1 cellular context compared by ENCODE assay signal in the genomic region with DNA sequence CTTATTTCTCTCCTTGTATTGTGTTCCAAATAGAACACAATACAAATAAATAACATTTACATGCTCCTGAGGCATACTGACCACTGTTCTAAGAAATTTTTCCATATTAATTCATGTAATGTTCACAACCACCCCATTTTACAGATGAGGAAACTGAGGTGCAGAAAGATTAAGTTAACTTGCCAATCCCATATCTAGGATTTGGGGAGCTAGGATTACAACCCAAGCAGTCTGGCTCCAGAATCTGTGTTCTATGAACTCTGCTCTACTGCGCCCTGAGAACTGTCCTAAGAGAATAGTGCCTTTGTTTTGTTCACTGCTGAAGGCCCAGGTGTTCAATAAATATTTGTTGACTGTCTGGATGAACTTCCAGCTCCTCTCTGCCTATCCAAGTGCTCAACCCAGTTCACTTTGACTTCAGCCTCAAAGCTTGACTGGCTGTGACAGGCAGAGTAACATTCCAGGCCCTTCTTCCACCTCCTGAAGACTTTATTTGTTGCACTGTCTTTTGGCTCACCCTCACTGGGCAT.
TF ChIP-seq lines count a peak whose summit lies in the region.

No MANE protein-coding gene starts in this region.

TF ChIP-seq in HepG2, 621 proteins besides CTCF, POLR2A, EP300 and RAD21 (continued from another document and continues in another):
- TF ChIP-seq, protein P1, sequence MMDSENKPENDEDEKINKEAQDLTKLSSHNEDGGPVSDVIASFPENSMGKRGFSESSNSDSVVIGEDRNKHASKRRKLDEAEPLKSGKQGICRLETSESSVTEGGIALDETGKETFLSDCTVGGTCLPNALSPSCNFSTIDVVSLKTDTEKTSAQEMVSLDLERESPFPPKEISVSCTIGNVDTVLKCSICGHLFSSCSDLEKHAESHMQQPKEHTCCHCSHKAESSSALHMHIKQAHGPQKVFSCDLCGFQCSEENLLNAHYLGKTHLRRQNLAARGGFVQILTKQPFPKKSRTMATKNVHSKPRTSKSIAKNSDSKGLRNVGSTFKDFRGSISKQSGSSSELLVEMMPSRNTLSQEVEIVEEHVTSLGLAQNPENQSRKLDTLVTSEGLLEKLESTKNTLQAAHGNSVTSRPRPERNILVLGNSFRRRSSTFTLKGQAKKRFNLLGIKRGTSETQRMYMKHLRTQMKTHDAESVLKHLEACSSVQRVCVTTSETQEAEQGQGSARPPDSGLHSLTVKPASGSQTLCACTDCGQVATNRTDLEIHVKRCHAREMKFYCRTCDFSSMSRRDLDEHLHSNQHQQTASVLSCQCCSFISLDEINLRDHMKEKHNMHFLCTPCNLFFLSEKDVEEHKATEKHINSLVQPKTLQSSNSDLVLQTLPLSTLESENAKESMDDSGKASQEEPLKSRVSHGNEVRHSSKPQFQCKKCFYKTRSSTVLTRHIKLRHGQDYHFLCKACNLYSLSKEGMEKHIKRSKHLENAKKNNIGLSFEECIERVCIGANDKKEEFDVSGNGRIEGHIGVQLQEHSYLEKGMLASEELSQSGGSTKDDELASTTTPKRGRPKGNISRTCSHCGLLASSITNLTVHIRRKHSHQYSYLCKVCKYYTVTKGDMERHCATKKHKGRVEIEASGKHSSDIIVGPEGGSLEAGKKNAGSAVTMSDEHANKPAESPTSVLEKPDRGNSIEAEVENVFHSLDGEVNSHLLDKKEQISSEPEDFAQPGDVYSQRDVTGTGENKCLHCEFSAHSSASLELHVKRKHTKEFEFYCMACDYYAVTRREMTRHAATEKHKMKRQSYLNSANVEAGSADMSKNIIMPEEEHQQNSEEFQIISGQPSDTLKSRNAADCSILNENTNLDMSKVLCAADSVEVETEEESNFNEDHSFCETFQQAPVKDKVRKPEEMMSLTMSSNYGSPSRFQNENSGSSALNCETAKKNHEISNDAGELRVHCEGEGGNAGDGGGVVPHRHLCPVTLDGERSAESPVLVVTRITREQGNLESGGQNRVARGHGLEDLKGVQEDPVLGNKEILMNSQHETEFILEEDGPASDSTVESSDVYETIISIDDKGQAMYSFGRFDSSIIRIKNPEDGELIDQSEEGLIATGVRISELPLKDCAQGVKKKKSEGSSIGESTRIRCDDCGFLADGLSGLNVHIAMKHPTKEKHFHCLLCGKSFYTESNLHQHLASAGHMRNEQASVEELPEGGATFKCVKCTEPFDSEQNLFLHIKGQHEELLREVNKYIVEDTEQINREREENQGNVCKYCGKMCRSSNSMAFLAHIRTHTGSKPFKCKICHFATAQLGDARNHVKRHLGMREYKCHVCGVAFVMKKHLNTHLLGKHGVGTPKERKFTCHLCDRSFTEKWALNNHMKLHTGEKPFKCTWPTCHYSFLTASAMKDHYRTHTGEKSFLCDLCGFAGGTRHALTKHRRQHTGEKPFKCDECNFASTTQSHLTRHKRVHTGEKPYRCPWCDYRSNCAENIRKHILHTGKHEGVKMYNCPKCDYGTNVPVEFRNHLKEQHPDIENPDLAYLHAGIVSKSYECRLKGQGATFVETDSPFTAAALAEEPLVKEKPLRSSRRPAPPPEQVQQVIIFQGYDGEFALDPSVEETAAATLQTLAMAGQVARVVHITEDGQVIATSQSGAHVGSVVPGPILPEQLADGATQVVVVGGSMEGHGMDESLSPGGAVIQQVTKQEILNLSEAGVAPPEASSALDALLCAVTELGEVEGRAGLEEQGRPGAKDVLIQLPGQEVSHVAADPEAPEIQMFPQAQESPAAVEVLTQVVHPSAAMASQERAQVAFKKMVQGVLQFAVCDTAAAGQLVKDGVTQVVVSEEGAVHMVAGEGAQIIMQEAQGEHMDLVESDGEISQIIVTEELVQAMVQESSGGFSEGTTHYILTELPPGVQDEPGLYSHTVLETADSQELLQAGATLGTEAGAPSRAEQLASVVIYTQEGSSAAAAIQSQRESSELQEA (CRISPR knock-in tag; IDR thresholded peaks at IDR 0.05; ENCODE audit: not compliant biosample characterization), result no peak
- TF ChIP-seq, protein P2, sequence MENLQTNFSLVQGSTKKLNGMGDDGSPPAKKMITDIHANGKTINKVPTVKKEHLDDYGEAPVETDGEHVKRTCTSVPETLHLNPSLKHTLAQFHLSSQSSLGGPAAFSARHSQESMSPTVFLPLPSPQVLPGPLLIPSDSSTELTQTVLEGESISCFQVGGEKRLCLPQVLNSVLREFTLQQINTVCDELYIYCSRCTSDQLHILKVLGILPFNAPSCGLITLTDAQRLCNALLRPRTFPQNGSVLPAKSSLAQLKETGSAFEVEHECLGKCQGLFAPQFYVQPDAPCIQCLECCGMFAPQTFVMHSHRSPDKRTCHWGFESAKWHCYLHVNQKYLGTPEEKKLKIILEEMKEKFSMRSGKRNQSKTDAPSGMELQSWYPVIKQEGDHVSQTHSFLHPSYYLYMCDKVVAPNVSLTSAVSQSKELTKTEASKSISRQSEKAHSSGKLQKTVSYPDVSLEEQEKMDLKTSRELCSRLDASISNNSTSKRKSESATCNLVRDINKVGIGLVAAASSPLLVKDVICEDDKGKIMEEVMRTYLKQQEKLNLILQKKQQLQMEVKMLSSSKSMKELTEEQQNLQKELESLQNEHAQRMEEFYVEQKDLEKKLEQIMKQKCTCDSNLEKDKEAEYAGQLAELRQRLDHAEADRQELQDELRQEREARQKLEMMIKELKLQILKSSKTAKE (CRISPR knock-in tag; IDR thresholded peaks at IDR 0.05; ENCODE audit: borderline replicate concordance), result peak; percentile 91
- TF ChIP-seq, protein P3, sequence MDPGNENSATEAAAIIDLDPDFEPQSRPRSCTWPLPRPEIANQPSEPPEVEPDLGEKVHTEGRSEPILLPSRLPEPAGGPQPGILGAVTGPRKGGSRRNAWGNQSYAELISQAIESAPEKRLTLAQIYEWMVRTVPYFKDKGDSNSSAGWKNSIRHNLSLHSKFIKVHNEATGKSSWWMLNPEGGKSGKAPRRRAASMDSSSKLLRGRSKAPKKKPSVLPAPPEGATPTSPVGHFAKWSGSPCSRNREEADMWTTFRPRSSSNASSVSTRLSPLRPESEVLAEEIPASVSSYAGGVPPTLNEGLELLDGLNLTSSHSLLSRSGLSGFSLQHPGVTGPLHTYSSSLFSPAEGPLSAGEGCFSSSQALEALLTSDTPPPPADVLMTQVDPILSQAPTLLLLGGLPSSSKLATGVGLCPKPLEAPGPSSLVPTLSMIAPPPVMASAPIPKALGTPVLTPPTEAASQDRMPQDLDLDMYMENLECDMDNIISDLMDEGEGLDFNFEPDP (CRISPR knock-in tag; conservative IDR thresholded peaks at IDR 0.05), result no peak
- TF ChIP-seq ZFP62 (CRISPR knock-in tag; IDR thresholded peaks at IDR 0.05), result no peak
- no peak for TF ChIP-seq ZNF138 (CRISPR knock-in tag; IDR thresholded peaks at IDR 0.05; ENCODE audit: low read depth)
- TF ChIP-seq, protein P4, sequence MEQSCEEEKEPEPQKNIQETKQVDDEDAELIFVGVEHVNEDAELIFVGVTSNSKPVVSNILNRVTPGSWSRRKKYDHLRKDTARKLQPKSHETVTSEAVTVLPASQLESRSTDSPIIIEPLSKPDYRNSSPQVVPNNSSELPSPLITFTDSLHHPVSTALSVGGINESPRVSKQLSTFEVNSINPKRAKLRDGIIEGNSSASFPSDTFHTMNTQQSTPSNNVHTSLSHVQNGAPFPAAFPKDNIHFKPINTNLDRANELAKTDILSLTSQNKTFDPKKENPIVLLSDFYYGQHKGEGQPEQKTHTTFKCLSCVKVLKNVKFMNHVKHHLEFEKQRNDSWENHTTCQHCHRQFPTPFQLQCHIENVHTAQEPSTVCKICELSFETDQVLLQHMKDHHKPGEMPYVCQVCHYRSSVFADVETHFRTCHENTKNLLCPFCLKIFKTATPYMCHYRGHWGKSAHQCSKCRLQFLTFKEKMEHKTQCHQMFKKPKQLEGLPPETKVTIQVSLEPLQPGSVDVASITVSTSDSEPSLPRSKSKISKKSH (CRISPR knock-in tag; IDR thresholded peaks at IDR 0.05; ENCODE audit: borderline replicate concordance), result no peak
- TF ChIP-seq ZMYM3 (CRISPR knock-in tag; IDR thresholded peaks at IDR 0.05), result peak; percentile 94
- TF ChIP-seq ZNF772 (CRISPR knock-in tag; IDR thresholded peaks at IDR 0.05), result no peak
- TF ChIP-seq, protein P5, sequence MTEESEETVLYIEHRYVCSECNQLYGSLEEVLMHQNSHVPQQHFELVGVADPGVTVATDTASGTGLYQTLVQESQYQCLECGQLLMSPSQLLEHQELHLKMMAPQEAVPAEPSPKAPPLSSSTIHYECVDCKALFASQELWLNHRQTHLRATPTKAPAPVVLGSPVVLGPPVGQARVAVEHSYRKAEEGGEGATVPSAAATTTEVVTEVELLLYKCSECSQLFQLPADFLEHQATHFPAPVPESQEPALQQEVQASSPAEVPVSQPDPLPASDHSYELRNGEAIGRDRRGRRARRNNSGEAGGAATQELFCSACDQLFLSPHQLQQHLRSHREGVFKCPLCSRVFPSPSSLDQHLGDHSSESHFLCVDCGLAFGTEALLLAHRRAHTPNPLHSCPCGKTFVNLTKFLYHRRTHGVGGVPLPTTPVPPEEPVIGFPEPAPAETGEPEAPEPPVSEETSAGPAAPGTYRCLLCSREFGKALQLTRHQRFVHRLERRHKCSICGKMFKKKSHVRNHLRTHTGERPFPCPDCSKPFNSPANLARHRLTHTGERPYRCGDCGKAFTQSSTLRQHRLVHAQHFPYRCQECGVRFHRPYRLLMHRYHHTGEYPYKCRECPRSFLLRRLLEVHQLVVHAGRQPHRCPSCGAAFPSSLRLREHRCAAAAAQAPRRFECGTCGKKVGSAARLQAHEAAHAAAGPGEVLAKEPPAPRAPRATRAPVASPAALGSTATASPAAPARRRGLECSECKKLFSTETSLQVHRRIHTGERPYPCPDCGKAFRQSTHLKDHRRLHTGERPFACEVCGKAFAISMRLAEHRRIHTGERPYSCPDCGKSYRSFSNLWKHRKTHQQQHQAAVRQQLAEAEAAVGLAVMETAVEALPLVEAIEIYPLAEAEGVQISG (CRISPR knock-in tag; IDR thresholded peaks at IDR 0.05), result peak; percentile 42; the same call in 1 of the 2 replicates
- peak; percentile 97 for TF ChIP-seq TEAD3 (CRISPR knock-in tag; optimal IDR thresholded peaks at IDR 0.05; ENCODE audit: borderline replicate concordance)
- TF ChIP-seq, protein P6, sequence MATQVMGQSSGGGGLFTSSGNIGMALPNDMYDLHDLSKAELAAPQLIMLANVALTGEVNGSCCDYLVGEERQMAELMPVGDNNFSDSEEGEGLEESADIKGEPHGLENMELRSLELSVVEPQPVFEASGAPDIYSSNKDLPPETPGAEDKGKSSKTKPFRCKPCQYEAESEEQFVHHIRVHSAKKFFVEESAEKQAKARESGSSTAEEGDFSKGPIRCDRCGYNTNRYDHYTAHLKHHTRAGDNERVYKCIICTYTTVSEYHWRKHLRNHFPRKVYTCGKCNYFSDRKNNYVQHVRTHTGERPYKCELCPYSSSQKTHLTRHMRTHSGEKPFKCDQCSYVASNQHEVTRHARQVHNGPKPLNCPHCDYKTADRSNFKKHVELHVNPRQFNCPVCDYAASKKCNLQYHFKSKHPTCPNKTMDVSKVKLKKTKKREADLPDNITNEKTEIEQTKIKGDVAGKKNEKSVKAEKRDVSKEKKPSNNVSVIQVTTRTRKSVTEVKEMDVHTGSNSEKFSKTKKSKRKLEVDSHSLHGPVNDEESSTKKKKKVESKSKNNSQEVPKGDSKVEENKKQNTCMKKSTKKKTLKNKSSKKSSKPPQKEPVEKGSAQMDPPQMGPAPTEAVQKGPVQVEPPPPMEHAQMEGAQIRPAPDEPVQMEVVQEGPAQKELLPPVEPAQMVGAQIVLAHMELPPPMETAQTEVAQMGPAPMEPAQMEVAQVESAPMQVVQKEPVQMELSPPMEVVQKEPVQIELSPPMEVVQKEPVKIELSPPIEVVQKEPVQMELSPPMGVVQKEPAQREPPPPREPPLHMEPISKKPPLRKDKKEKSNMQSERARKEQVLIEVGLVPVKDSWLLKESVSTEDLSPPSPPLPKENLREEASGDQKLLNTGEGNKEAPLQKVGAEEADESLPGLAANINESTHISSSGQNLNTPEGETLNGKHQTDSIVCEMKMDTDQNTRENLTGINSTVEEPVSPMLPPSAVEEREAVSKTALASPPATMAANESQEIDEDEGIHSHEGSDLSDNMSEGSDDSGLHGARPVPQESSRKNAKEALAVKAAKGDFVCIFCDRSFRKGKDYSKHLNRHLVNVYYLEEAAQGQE (IDR thresholded peaks at IDR 0.05; ENCODE audit: borderline replicate concordance in 1 of 2, low read depth in 1 of 2, low read length in 2 of 2), result peak in 1 of 2 experiments; percentile 59; a peak in 2 of 4 replicates
- no peak for TF ChIP-seq ZNF75D (CRISPR knock-in tag; IDR thresholded peaks at IDR 0.05; ENCODE audit: borderline replicate concordance)
- peak; percentile 70; the same call in 1 of the 2 replicates for TF ChIP-seq ZNF3 (CRISPR knock-in tag; IDR thresholded peaks at IDR 0.05)
- TF ChIP-seq, protein P7, sequence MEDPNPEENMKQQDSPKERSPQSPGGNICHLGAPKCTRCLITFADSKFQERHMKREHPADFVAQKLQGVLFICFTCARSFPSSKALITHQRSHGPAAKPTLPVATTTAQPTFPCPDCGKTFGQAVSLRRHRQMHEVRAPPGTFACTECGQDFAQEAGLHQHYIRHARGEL (CRISPR knock-in tag; IDR thresholded peaks at IDR 0.05), result no peak
- TF ChIP-seq ZKSCAN8 (CRISPR knock-in tag; IDR thresholded peaks at IDR 0.05; ENCODE audit: borderline replicate concordance), result peak; percentile 35; the same call in 1 of the 2 replicates
- TF ChIP-seq HNRNPL (IDR thresholded peaks at IDR 0.05; ENCODE audit: low read depth, low read length), result no peak
- TF ChIP-seq, protein P8, sequence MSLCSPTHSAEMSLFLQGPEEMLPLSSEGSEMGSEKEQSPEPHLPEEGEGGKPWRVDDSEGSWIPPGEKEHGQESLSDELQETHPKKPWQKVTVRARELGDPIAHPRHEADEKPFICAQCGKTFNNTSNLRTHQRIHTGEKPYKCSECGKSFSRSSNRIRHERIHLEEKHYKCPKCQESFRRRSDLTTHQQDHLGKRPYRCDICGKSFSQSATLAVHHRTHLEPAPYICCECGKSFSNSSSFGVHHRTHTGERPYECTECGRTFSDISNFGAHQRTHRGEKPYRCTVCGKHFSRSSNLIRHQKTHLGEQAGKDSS (CRISPR knock-in tag; IDR thresholded peaks at IDR 0.05; ENCODE audit: borderline replicate concordance, low read depth), result peak; percentile 99
- no peak for TF ChIP-seq ZKSCAN5 (CRISPR knock-in tag; IDR thresholded peaks at IDR 0.05)
- no peak for TF ChIP-seq ELF1 (CRISPR knock-in tag; IDR thresholded peaks at IDR 0.05)
- peak; percentile 73 for TF ChIP-seq MIXL1 (CRISPR knock-in tag; IDR thresholded peaks at IDR 0.05)
- TF ChIP-seq, protein P9, sequence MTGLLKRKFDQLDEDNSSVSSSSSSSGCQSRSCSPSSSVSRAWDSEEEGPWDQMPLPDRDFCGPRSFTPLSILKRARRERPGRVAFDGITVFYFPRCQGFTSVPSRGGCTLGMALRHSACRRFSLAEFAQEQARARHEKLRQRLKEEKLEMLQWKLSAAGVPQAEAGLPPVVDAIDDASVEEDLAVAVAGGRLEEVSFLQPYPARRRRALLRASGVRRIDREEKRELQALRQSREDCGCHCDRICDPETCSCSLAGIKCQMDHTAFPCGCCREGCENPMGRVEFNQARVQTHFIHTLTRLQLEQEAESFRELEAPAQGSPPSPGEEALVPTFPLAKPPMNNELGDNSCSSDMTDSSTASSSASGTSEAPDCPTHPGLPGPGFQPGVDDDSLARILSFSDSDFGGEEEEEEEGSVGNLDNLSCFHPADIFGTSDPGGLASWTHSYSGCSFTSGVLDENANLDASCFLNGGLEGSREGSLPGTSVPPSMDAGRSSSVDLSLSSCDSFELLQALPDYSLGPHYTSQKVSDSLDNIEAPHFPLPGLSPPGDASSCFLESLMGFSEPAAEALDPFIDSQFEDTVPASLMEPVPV (CRISPR knock-in tag; IDR thresholded peaks at IDR 0.05), result no peak
- TF ChIP-seq, protein P10, sequence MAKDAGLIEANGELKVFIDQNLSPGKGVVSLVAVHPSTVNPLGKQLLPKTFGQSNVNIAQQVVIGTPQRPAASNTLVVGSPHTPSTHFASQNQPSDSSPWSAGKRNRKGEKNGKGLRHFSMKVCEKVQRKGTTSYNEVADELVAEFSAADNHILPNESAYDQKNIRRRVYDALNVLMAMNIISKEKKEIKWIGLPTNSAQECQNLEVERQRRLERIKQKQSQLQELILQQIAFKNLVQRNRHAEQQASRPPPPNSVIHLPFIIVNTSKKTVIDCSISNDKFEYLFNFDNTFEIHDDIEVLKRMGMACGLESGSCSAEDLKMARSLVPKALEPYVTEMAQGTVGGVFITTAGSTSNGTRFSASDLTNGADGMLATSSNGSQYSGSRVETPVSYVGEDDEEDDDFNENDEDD (CRISPR knock-in tag; IDR thresholded peaks at IDR 0.05; ENCODE audit: borderline replicate concordance), result no peak
- TF ChIP-seq FOSL1 (CRISPR knock-in tag; IDR thresholded peaks at IDR 0.05; ENCODE audit: borderline replicate concordance), result no peak
- TF ChIP-seq ZNF878 (CRISPR knock-in tag; IDR thresholded peaks at IDR 0.05), result no peak; the same call in 1 of the 2 replicates
